ENCODE assay signal across 18 cellular contexts in the genomic region with DNA sequence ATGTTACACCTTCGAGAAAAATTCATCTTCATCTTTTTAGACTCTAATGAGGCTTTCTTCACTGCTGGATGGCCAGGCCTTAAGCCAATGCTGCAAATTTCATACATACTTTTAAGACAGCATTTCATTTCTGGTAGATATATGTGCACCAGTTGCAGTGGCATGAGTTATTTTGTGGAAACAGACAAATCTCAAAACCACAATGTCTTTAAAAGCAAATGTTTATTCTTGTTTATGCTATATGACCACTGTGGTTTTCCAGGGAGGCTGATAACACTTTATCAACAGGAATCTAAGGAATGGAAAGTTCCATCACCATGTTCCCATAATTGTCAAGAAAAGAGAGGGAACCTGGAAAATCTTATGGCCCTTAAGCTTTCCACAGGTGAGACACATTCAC. TPM values are rescaled to one million over a fixed set of nuclear protein-coding genes. Genes with fewer than 3 reads are reported as not detected.
DNase-seq lines count a peak whose midpoint lies in the region; ATAC-seq, FAIRE-seq and TF ChIP-seq lines count a peak whose summit lies in the region.
"Had no signal": no experiment of that assay in that cellular context is flagged by ENCODE, and none has a peak within 500 bp of the region (broad histone marks: within the 10 kb centered on the region; RNA-seq: fewer than 3 reads in every experiment).

No MANE protein-coding gene starts in this region.

- no peaks in the 10 kb centered on the region for H3K27me3 Mint-ChIP-seq in astrocyte (ENCODE audit: low read depth, unreplicated experiment)
- H3K27me3 Mint-ChIP-seq: B cell; CD4-positive, alpha-beta T cell had no signal

- H3K4me3 Mint-ChIP-seq in astrocyte (ENCODE audit: unreplicated experiment), result no peak overlapping the region
- H3K4me3 Mint-ChIP-seq: B cell; CD4-positive, alpha-beta T cell had no signal

- no peak for ATAC-seq in left ventricle myocardium superior
- no peak for ATAC-seq in HG03280 (IDR thresholded peaks at IDR 0.05; ENCODE audit: unreplicated experiment)
- ATAC-seq in mucosa of descending colon, result no peak
- ATAC-seq: HCT116 had no signal

- no peak overlapping the region for H3K4me2 ChIP-seq in astrocyte (ENCODE audit: low read length)

- no peaks in the 10 kb centered on the region for H3K4me1 Mint-ChIP-seq in astrocyte (ENCODE audit: low read depth, unreplicated experiment)
- H3K4me1 Mint-ChIP-seq: B cell had no signal

- H3K36me3 Mint-ChIP-seq in astrocyte (ENCODE audit: low read depth, unreplicated experiment), result no peaks in the 10 kb centered on the region

- no peak overlapping the region for H3K9ac ChIP-seq in astrocyte (ENCODE audit: low read length)

- no peaks in the 10 kb centered on the region for H3K9me3 ChIP-seq in astrocyte (ENCODE audit: insufficient read depth, low read depth, low read length)
- H3K9me3 ChIP-seq in mucosa of descending colon, result peaks cover 19% of the 10 kb centered on the region

- H3K9me3 Mint-ChIP-seq in astrocyte (ENCODE audit: unreplicated experiment), result no peaks in the 10 kb centered on the region

- H2AFZ ChIP-seq in astrocyte (ENCODE audit: low read depth, low read length), result no peak overlapping the region

- TF ChIP-seq CTCF in astrocyte (IDR thresholded peaks at IDR 0.05; ENCODE audit: insufficient read depth, low read depth, low read length), result no peak
- no peak for TF ChIP-seq CTCF in fibroblast of pulmonary artery (IDR thresholded peaks at IDR 0.05; ENCODE audit: low read length, missing control alignments)
- no peak for TF ChIP-seq CTCF in mucosa of descending colon (IDR thresholded peaks at IDR 0.05)

- H3K4me1 ChIP-seq in astrocyte (ENCODE audit: insufficient read depth, low read length) (no peaks in the 10 kb centered on the region), mucosa of descending colon (ENCODE audit: low read depth) (no peaks in the 10 kb centered on the region)

- intact Hi-C loops in left ventricle myocardium superior (cut with micrococcal nuclease) (no loop called here), mucosa of descending colon (cut with DNase I, micrococcal nuclease) (no loop called here)

- no peak overlapping the region for H3K27ac ChIP-seq in astrocyte (ENCODE audit: low read depth, low read length)
- H3K27ac ChIP-seq: 22Rv1, HL-60 had no signal

- no peaks in the 10 kb centered on the region for H3K27me3 ChIP-seq in astrocyte (ENCODE audit: insufficient read depth, low read length)

- H4K20me1 ChIP-seq in astrocyte (ENCODE audit: insufficient read depth, low read length), result no peaks in the 10 kb centered on the region

- H3K27ac Mint-ChIP-seq in astrocyte (ENCODE audit: unreplicated experiment), result no peak overlapping the region
- H3K27ac Mint-ChIP-seq: B cell; CD4-positive, alpha-beta T cell had no signal

- H3K79me2 ChIP-seq in astrocyte (ENCODE audit: insufficient read depth, low read length), result no peaks in the 10 kb centered on the region

- no peak overlapping the region for H3K4me3 ChIP-seq in astrocyte (ENCODE audit: insufficient read depth, low read depth, low read length)
- H3K4me3 ChIP-seq in fibroblast of pulmonary artery (replicated peaks; ENCODE audit: low read depth, low read length), result no peak overlapping the region
- H3K4me3 ChIP-seq in mucosa of descending colon, result no peak overlapping the region

- DNase-seq in A172 (ENCODE audit: low spot score) (peak; percentile 69), NCI-H226 (peak; percentile 80), astrocyte (ENCODE audit: low read depth) (peak; percentile 17), fibroblast of pulmonary artery (ENCODE audit: low read depth) (peak; percentile 7), left ventricle myocardium superior (no peak), NCI-H524 (lab: John Stamatoyannopoulos, UW) (no peak), mucosa of descending colon (no peak)
- DNase-seq: C1 segment of cervical spinal cord; Calu3; CD4-positive, alpha-beta T cell; DMS 273 treated with DMSO at 0.1 percent for 48 hours had no signal

- H3K36me3 ChIP-seq in astrocyte (ENCODE audit: insufficient read depth, low read length) (no peaks in the 10 kb centered on the region), mucosa of descending colon (ENCODE audit: low read depth) (no peaks in the 10 kb centered on the region)

- no peak for FAIRE-seq in astrocyte (lab: Jason Lieb, UNC)
- FAIRE-seq: H1 had no signal

RNA-seq across cellular contexts. Expression of a gene that starts 27.7 kb away (rescaled TPM):
- total RNA-seq in A172 (2014; rRNA removed; shearing (Covaris generic)), result 0.22 TPM in 1 of 2 replicates, not detected in the other
- total RNA-seq in astrocyte, result not detected in 2 replicates
- total RNA-seq in left ventricle myocardium superior, result not detected
- not detected for total RNA-seq in mucosa of descending colon
- total RNA-seq: B cell; Calu3; CD4-positive, alpha-beta T cell; Daoy had no signal

Comparison
In these comparisons a context has a peak if more than half of its experiments do, and no peak if none do; other contexts are left out.
1. DNase-seq: peak in A172 (single experiment), NCI-H226 (single experiment), astrocyte (single experiment) and fibroblast of pulmonary artery (single experiment); none in left ventricle myocardium superior (single experiment), NCI-H524 (0 of 2) and mucosa of descending colon (0 of 3).